1 cellular context compared by ENCODE assay signal in genomic region chr5:142820447-142820846, GRCh38.
TF ChIP-seq lines count a peak whose summit lies in the region.

No MANE protein-coding gene starts in this region.

TF ChIP-seq in HepG2, 621 proteins besides CTCF, POLR2A, EP300 and RAD21 (continued from another document and continues in another):
- TF ChIP-seq PAXIP1 (CRISPR knock-in tag; conservative IDR thresholded peaks at IDR 0.05) = peak; percentile 78
- TF ChIP-seq GPN1 (CRISPR knock-in tag; IDR thresholded peaks at IDR 0.05; ENCODE audit: borderline replicate concordance) = no peak
- peak; percentile 42; the same call in 1 of the 2 replicates for TF ChIP-seq PPARG (CRISPR knock-in tag; conservative IDR thresholded peaks at IDR 0.05)
- TF ChIP-seq ZBTB43 (CRISPR knock-in tag; conservative IDR thresholded peaks at IDR 0.05) = peak; percentile 37; the same call in 1 of the 2 replicates
- TF ChIP-seq PHB2 (IDR thresholded peaks at IDR 0.05; ENCODE audit: partially characterized antibody) = no peak
- TF ChIP-seq PITX1 (CRISPR knock-in tag; IDR thresholded peaks at IDR 0.05) = 0 out of 2 replicates have a peak, but pooled peaks have one; percentile 14
- no peak for TF ChIP-seq KDM2A (CRISPR knock-in tag; IDR thresholded peaks at IDR 0.05; ENCODE audit: borderline replicate concordance, low read depth)
- TF ChIP-seq TBL1XR1 (IDR thresholded peaks at IDR 0.05; ENCODE audit: borderline replicate concordance, low read length, partially characterized antibody) = no peak
- no peak for TF ChIP-seq ZNF264 (CRISPR knock-in tag; IDR thresholded peaks at IDR 0.05)
- no peak for TF ChIP-seq REL (CRISPR knock-in tag; conservative IDR thresholded peaks at IDR 0.05)
- TF ChIP-seq, protein P1, sequence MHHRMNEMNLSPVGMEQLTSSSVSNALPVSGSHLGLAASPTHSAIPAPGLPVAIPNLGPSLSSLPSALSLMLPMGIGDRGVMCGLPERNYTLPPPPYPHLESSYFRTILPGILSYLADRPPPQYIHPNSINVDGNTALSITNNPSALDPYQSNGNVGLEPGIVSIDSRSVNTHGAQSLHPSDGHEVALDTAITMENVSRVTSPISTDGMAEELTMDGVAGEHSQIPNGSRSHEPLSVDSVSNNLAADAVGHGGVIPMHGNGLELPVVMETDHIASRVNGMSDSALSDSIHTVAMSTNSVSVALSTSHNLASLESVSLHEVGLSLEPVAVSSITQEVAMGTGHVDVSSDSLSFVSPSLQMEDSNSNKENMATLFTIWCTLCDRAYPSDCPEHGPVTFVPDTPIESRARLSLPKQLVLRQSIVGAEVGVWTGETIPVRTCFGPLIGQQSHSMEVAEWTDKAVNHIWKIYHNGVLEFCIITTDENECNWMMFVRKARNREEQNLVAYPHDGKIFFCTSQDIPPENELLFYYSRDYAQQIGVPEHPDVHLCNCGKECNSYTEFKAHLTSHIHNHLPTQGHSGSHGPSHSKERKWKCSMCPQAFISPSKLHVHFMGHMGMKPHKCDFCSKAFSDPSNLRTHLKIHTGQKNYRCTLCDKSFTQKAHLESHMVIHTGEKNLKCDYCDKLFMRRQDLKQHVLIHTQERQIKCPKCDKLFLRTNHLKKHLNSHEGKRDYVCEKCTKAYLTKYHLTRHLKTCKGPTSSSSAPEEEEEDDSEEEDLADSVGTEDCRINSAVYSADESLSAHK (CRISPR knock-in tag; IDR thresholded peaks at IDR 0.05; ENCODE audit: borderline replicate concordance) = no peak
- no peak for TF ChIP-seq HNRNPK (IDR thresholded peaks at IDR 0.05; ENCODE audit: low read depth, low read length, poor library complexity, severe bottlenecking)
- TF ChIP-seq, protein P2, sequence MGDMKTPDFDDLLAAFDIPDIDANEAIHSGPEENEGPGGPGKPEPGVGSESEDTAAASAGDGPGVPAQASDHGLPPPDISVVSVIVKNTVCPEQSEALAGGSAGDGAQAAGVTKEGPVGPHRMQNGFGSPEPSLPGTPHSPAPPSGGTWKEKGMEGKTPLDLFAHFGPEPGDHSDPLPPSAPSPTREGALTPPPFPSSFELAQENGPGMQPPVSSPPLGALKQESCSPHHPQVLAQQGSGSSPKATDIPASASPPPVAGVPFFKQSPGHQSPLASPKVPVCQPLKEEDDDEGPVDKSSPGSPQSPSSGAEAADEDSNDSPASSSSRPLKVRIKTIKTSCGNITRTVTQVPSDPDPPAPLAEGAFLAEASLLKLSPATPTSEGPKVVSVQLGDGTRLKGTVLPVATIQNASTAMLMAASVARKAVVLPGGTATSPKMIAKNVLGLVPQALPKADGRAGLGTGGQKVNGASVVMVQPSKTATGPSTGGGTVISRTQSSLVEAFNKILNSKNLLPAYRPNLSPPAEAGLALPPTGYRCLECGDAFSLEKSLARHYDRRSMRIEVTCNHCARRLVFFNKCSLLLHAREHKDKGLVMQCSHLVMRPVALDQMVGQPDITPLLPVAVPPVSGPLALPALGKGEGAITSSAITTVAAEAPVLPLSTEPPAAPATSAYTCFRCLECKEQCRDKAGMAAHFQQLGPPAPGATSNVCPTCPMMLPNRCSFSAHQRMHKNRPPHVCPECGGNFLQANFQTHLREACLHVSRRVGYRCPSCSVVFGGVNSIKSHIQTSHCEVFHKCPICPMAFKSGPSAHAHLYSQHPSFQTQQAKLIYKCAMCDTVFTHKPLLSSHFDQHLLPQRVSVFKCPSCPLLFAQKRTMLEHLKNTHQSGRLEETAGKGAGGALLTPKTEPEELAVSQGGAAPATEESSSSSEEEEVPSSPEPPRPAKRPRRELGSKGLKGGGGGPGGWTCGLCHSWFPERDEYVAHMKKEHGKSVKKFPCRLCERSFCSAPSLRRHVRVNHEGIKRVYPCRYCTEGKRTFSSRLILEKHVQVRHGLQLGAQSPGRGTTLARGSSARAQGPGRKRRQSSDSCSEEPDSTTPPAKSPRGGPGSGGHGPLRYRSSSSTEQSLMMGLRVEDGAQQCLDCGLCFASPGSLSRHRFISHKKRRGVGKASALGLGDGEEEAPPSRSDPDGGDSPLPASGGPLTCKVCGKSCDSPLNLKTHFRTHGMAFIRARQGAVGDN (CRISPR knock-in tag; IDR thresholded peaks at IDR 0.05) = no peak
- TF ChIP-seq, protein P3, sequence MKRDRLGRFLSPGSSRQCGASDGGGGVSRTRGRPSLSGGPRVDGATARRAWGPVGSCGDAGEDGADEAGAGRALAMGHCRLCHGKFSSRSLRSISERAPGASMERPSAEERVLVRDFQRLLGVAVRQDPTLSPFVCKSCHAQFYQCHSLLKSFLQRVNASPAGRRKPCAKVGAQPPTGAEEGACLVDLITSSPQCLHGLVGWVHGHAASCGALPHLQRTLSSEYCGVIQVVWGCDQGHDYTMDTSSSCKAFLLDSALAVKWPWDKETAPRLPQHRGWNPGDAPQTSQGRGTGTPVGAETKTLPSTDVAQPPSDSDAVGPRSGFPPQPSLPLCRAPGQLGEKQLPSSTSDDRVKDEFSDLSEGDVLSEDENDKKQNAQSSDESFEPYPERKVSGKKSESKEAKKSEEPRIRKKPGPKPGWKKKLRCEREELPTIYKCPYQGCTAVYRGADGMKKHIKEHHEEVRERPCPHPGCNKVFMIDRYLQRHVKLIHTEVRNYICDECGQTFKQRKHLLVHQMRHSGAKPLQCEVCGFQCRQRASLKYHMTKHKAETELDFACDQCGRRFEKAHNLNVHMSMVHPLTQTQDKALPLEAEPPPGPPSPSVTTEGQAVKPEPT (CRISPR knock-in tag; IDR thresholded peaks at IDR 0.05; ENCODE audit: low read depth) = no peak
- no peak for TF ChIP-seq NCOA5 (CRISPR knock-in tag; IDR thresholded peaks at IDR 0.05)
- TF ChIP-seq ZNF17 (CRISPR knock-in tag; IDR thresholded peaks at IDR 0.05) = no peak
- no peak for TF ChIP-seq FOXP1 (IDR thresholded peaks at IDR 0.05)
- peak; percentile 35; the same call in 1 of the 2 replicates for TF ChIP-seq FOXP1 (CRISPR knock-in tag; IDR thresholded peaks at IDR 0.05)
- no peak for TF ChIP-seq PRPF4 (IDR thresholded peaks at IDR 0.05; ENCODE audit: low read depth, low read length, poor library complexity, severe bottlenecking)
- TF ChIP-seq MXD4 (CRISPR knock-in tag; IDR thresholded peaks at IDR 0.05) = no peak
- TF ChIP-seq MAX (IDR thresholded peaks at IDR 0.05) = peak; percentile 29
- no peak for TF ChIP-seq SMAD3 (CRISPR knock-in tag; IDR thresholded peaks at IDR 0.05)
- TF ChIP-seq CHCHD3 (CRISPR knock-in tag; IDR thresholded peaks at IDR 0.05) = no peak
- TF ChIP-seq RARA (CRISPR knock-in tag; IDR thresholded peaks at IDR 0.05) = peak; percentile 63
- peak; percentile 59 for TF ChIP-seq XRCC5 (optimal IDR thresholded peaks at IDR 0.05; ENCODE audit: low read length)
- TF ChIP-seq, protein P4, sequence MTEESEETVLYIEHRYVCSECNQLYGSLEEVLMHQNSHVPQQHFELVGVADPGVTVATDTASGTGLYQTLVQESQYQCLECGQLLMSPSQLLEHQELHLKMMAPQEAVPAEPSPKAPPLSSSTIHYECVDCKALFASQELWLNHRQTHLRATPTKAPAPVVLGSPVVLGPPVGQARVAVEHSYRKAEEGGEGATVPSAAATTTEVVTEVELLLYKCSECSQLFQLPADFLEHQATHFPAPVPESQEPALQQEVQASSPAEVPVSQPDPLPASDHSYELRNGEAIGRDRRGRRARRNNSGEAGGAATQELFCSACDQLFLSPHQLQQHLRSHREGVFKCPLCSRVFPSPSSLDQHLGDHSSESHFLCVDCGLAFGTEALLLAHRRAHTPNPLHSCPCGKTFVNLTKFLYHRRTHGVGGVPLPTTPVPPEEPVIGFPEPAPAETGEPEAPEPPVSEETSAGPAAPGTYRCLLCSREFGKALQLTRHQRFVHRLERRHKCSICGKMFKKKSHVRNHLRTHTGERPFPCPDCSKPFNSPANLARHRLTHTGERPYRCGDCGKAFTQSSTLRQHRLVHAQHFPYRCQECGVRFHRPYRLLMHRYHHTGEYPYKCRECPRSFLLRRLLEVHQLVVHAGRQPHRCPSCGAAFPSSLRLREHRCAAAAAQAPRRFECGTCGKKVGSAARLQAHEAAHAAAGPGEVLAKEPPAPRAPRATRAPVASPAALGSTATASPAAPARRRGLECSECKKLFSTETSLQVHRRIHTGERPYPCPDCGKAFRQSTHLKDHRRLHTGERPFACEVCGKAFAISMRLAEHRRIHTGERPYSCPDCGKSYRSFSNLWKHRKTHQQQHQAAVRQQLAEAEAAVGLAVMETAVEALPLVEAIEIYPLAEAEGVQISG (CRISPR knock-in tag; IDR thresholded peaks at IDR 0.05) = no peak
- no peak for TF ChIP-seq SKI (IDR thresholded peaks at IDR 0.05; ENCODE audit: partially characterized antibody)
- TF ChIP-seq ZNF772 (CRISPR knock-in tag; IDR thresholded peaks at IDR 0.05) = no peak
- TF ChIP-seq FLYWCH1 (CRISPR knock-in tag; IDR thresholded peaks at IDR 0.05) = no peak
- peak; percentile 64 for TF ChIP-seq FOSL2 (CRISPR knock-in tag; IDR thresholded peaks at IDR 0.05)
- TF ChIP-seq, protein P5, sequence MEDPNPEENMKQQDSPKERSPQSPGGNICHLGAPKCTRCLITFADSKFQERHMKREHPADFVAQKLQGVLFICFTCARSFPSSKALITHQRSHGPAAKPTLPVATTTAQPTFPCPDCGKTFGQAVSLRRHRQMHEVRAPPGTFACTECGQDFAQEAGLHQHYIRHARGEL (CRISPR knock-in tag; IDR thresholded peaks at IDR 0.05) = no peak
- TF ChIP-seq ZNF790 (CRISPR knock-in tag; IDR thresholded peaks at IDR 0.05; ENCODE audit: borderline replicate concordance) = no peak
- TF ChIP-seq POLR2AphosphoS2 (IDR thresholded peaks at IDR 0.05; ENCODE audit: low read depth, low read length) = no peak
- TF ChIP-seq NFATC3 (CRISPR knock-in tag; IDR thresholded peaks at IDR 0.05) = no peak
- no peak for TF ChIP-seq REXO4 (CRISPR knock-in tag; IDR thresholded peaks at IDR 0.05; ENCODE audit: borderline replicate concordance)
- TF ChIP-seq, protein P6, sequence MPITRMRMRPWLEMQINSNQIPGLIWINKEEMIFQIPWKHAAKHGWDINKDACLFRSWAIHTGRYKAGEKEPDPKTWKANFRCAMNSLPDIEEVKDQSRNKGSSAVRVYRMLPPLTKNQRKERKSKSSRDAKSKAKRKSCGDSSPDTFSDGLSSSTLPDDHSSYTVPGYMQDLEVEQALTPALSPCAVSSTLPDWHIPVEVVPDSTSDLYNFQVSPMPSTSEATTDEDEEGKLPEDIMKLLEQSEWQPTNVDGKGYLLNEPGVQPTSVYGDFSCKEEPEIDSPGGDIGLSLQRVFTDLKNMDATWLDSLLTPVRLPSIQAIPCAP (CRISPR knock-in tag; IDR thresholded peaks at IDR 0.05; ENCODE audit: low read depth) = no peak
- TF ChIP-seq, protein P7, sequence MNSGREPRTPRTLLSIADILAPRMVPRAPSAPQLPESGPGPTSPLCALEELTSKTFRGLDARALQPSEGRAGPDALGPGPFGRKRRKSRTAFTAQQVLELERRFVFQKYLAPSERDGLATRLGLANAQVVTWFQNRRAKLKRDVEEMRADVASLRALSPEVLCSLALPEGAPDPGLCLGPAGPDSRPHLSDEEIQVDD (CRISPR knock-in tag; IDR thresholded peaks at IDR 0.05; ENCODE audit: borderline replicate concordance) = no peak
- TF ChIP-seq EHMT2 (IDR thresholded peaks at IDR 0.05; ENCODE audit: borderline replicate concordance, low read depth, low read length) = peak; percentile 51; the same call in 1 of the 2 replicates
- TF ChIP-seq ZNF33A (CRISPR knock-in tag; IDR thresholded peaks at IDR 0.05; ENCODE audit: borderline replicate concordance) = no peak
- no peak for TF ChIP-seq ZC3H13 (CRISPR knock-in tag; IDR thresholded peaks at IDR 0.05)
- no peak for TF ChIP-seq HNRNPUL1 (IDR thresholded peaks at IDR 0.05; ENCODE audit: low read depth, low read length)
- 0 out of 2 replicates have a peak, but pooled peaks have one; percentile 21 for TF ChIP-seq KLF12 (CRISPR knock-in tag; IDR thresholded peaks at IDR 0.05; ENCODE audit: borderline replicate concordance)
- TF ChIP-seq ZFP1 (CRISPR knock-in tag; IDR thresholded peaks at IDR 0.05) = no peak
- TF ChIP-seq GATAD2A (CRISPR knock-in tag; IDR thresholded peaks at IDR 0.05) = peak; percentile 75
- no peak for TF ChIP-seq ZNF225 (CRISPR knock-in tag; IDR thresholded peaks at IDR 0.05)
- TF ChIP-seq ZNF749 (CRISPR knock-in tag; IDR thresholded peaks at IDR 0.05; ENCODE audit: borderline replicate concordance) = no peak
- TF ChIP-seq ZSCAN9 (CRISPR knock-in tag; IDR thresholded peaks at IDR 0.05; ENCODE audit: borderline replicate concordance) = peak; percentile 37; the same call in 1 of the 2 replicates
- no peak for TF ChIP-seq MYNN (CRISPR knock-in tag; IDR thresholded peaks at IDR 0.05; ENCODE audit: low read depth)
- TF ChIP-seq, protein P8, sequence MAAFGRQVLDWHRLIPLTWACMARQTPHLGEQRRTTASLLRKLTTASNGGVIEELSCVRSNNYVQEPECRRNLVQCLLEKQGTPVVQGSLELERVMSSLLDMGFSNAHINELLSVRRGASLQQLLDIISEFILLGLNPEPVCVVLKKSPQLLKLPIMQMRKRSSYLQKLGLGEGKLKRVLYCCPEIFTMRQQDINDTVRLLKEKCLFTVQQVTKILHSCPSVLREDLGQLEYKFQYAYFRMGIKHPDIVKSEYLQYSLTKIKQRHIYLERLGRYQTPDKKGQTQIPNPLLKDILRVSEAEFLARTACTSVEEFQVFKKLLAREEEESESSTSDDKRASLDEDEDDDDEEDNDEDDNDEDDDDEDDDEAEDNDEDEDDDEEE (CRISPR knock-in tag; IDR thresholded peaks at IDR 0.05) = no peak
